In genomic region chr20:53080969-53081871, GRCh38 we compare ENCODE assay signal across 8 cellular contexts.
DNase-seq lines count a peak whose midpoint lies in the region; TF ChIP-seq lines count a peak whose summit lies in the region.
"Had no signal": no experiment of that assay in that cellular context is flagged by ENCODE, and none has a peak within 500 bp of the region (broad histone marks: within the 10 kb centered on the region; RNA-seq: fewer than 3 reads in every experiment).

No MANE protein-coding gene starts in this region.

- DNase-seq in M059J (ENCODE audit: low read depth) (peak; percentile 91), fibroblast of pulmonary artery (ENCODE audit: low read depth) (peak; percentile 66), GM20000 (ENCODE audit: low spot score) (no peak), DMS79 (lab: John Stamatoyannopoulos, UW) (no peak), hypothalamus (lab: John Stamatoyannopoulos, UW) (no peak)
- DNase-seq in activated CD4-positive, alpha-beta T cell treated with anti-CD3 and anti-CD28 coated beads for 48 hours: peak; percentile 46
- DNase-seq in stimulated activated CD4-positive, alpha-beta T cell treated with anti-CD3 and anti-CD28 coated beads, Interleukin-4, amount 100 ng/mL, for 4 hours: peak; percentile 13 to 59
- DNase-seq: HCEC 1CT had no signal

- no peak for TF ChIP-seq CTCF in fibroblast of pulmonary artery (IDR thresholded peaks at IDR 0.05; ENCODE audit: low read length, missing control alignments)
- TF ChIP-seq CTCF in GM20000 (IDR thresholded peaks at IDR 0.05; ENCODE audit: extremely low read depth, missing control alignments): no peak

- no peak overlapping the region for H3K4me3 ChIP-seq in fibroblast of pulmonary artery (replicated peaks; ENCODE audit: low read depth, low read length)

Comparison
In these comparisons a context has a peak if more than half of its experiments do, and no peak if none do; other contexts are left out.
1. DNase-seq: peak in M059J (single experiment), activated CD4-positive, alpha-beta T cell treated with anti-CD3 and anti-CD28 coated beads for 48 hours (single experiment), fibroblast of pulmonary artery (single experiment) and stimulated activated CD4-positive, alpha-beta T cell treated with anti-CD3 and anti-CD28 coated beads, Interleukin-4, amount 100 ng/mL, for 4 hours (2 of 2); none in GM20000 (single experiment), DMS79 (single experiment) and hypothalamus (0 of 51).